Comparison of ENCODE assay signal across 26 cellular contexts in the genomic region with DNA sequence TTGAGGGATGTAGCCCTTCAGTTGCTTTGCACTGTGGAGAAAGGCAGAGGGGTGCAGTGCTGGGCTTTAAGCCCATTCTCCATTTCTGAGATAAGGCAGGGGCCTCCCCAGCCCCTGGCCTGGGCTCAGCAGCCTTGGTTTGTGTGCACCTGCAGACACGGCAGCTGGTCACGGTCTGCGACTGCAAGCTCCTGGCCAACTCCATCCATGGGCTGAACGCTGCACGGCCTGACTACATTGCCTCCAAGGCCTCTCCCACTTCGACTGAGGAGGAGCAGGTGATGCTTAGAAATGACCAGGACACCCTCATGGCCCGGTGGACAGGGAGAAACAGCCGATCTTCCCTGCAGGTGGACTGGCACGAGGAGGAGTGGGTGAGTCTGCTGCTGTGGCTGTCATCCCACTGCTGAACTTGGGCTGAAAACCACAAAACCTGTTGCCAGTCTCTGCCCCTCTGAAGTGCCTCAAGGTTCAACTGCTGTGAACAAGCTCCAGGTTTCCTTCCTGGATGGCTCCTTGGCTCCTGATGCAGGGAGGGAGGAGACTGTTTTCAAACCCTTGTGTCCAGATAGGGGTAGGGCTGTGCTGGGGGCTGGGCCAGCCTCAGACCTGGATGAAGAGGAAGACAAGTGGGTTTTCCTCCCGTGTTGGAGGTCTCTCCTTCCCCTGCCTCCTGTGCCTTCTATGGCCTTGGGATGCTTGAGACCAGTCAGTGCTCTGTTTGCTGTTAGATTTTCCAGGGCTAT. TPM values are rescaled to one million over a fixed set of nuclear protein-coding genes. Genes with fewer than 3 reads are reported as not detected.
A peak's percentile ranks its signal among the peaks of the same experiment; 100 is the strongest.
DNase-seq lines count a peak whose midpoint lies in the region; ATAC-seq, FAIRE-seq and TF ChIP-seq lines count a peak whose summit lies in the region.
"Had no signal": no experiment of that assay in that cellular context is flagged by ENCODE, and none has a peak within 500 bp of the region (broad histone marks: within the 10 kb centered on the region; RNA-seq: fewer than 3 reads in every experiment).

No MANE protein-coding gene starts in this region.

- no peaks in the 10 kb centered on the region for H3K9me3 ChIP-seq in thymus (ENCODE audit: control insufficient read depth)
- H3K9me3 ChIP-seq: upper lobe of right lung had no signal

- peaks cover 75% of the 10 kb centered on the region for H3K4me1 Mint-ChIP-seq in activated naive CD4-positive, alpha-beta T cell treated with anti-CD3 and anti-CD28 coated beads, Interleukin-2, amount 10 ng/mL, durations not matched to agents 7 days and 5 days
- peaks cover 14% of the 10 kb centered on the region for H3K4me1 Mint-ChIP-seq in dendritic cell treated with granulocyte-macrophage colony-stimulating factor and Interleukin-4, amounts not matched to agents 40 ng/mL and 50 ng/mL, for 4 days (ENCODE audit: low read depth)

- 36% methylated on average over 10 of the region's 10 CpGs for WGBS in thymus

- DNase-seq in activated naive CD4-positive, alpha-beta T cell treated with anti-CD3 and anti-CD28 coated beads, Interleukin-2, amount 10 ng/mL, durations not matched to agents 7 days and 5 days: peak; percentile 18
- DNase-seq in activated naive CD4-positive, alpha-beta T cell treated with anti-CD3 and anti-CD28 coated beads, Interleukin-2, amount 50 U/mL, for 72 hours (ENCODE audit: low spot score in 2 of 2): no peak
- DNase-seq in GM12891 (ENCODE audit: insufficient read length, low spot score): no peak
- DNase-seq in NCI-H1417 (lab: John Stamatoyannopoulos, UW): no peak
- DNase-seq: activated CD4-positive, alpha-beta T cell treated with anti-CD3 and anti-CD28 coated beads for 1 hour; activated effector memory CD4-positive, alpha-beta T cell treated with anti-CD3 and anti-CD28 coated beads, Interleukin-2, amount 50 U/mL, for 16 hours; amygdala; dermis blood vessel endothelial cell; DMS 273 treated with DMSO at 0.1 percent for 48 hours; KG1; kidney glomerular epithelial cell; MV-4-11; NCI-H1694 treated with DMSO at 0.1 percent for 48 hours; NCI-H2227 treated with DMSO at 0.1 percent for 48 hours; NCI-H774; Right ventricle myocardium superior; stimulated activated CD4-positive, alpha-beta T cell treated with anti-CD3 and anti-CD28 coated beads, Interleukin-15, amount 100 ng/mL, for 24 hours; upper lobe of right lung had no signal

- H3K27me3 Mint-ChIP-seq in activated naive CD4-positive, alpha-beta T cell treated with anti-CD3 and anti-CD28 coated beads, Interleukin-2, amount 10 ng/mL, durations not matched to agents 7 days and 5 days: no peaks in the 10 kb centered on the region
- H3K27me3 Mint-ChIP-seq in dendritic cell treated with granulocyte-macrophage colony-stimulating factor and Interleukin-4, amounts not matched to agents 40 ng/mL and 50 ng/mL, for 4 days: no peaks in the 10 kb centered on the region

- no peaks in the 10 kb centered on the region for H3K9me3 Mint-ChIP-seq in activated naive CD4-positive, alpha-beta T cell treated with anti-CD3 and anti-CD28 coated beads, Interleukin-2, amount 10 ng/mL, durations not matched to agents 7 days and 5 days
- H3K9me3 Mint-ChIP-seq in activated naive CD4-positive, alpha-beta T cell treated with anti-CD3 and anti-CD28 coated beads, Interleukin-2, amount 50 U/mL, for 72 hours: no peaks in the 10 kb centered on the region
- H3K9me3 Mint-ChIP-seq in dendritic cell treated with granulocyte-macrophage colony-stimulating factor and Interleukin-4, amounts not matched to agents 40 ng/mL and 50 ng/mL, for 4 days: no peaks in the 10 kb centered on the region

- no peak overlapping the region for H3K27ac Mint-ChIP-seq in activated naive CD4-positive, alpha-beta T cell treated with anti-CD3 and anti-CD28 coated beads, Interleukin-2, amount 10 ng/mL, durations not matched to agents 7 days and 5 days
- peak overlapping the region in 1 of 2 donors; percentile 20 for H3K27ac Mint-ChIP-seq in activated naive CD4-positive, alpha-beta T cell treated with anti-CD3 and anti-CD28 coated beads, Interleukin-2, amount 50 U/mL, for 72 hours
- peak overlapping the region; percentile 7 for H3K27ac Mint-ChIP-seq in dendritic cell treated with granulocyte-macrophage colony-stimulating factor and Interleukin-4, amounts not matched to agents 40 ng/mL and 50 ng/mL, for 4 days

- H3K36me3 ChIP-seq in thymus (ENCODE audit: control insufficient read depth, insufficient read depth): peaks cover 49% of the 10 kb centered on the region

- peak overlapping the region; percentile 58 for H3K27ac ChIP-seq in thymus (ENCODE audit: low read depth)
- H3K27ac ChIP-seq: C4-2B, upper lobe of right lung had no signal

- H3K4me1 ChIP-seq in thymus (ENCODE audit: control insufficient read depth, insufficient read depth, low read length): peaks cover 66% of the 10 kb centered on the region

- no peak for TF ChIP-seq POLR2A in GM12891 (IDR thresholded peaks at IDR 0.05; ENCODE audit: low read depth, low read length)

- H3K36me3 Mint-ChIP-seq in activated naive CD4-positive, alpha-beta T cell treated with anti-CD3 and anti-CD28 coated beads, Interleukin-2, amount 10 ng/mL, durations not matched to agents 7 days and 5 days: peaks cover 65% of the 10 kb centered on the region
- peaks cover 6 to 13% of the 10 kb centered on the region in 2 donors for H3K36me3 Mint-ChIP-seq in activated naive CD4-positive, alpha-beta T cell treated with anti-CD3 and anti-CD28 coated beads, Interleukin-2, amount 50 U/mL, for 72 hours
- peaks cover 96% of the 10 kb centered on the region for H3K36me3 Mint-ChIP-seq in dendritic cell treated with granulocyte-macrophage colony-stimulating factor and Interleukin-4, amounts not matched to agents 40 ng/mL and 50 ng/mL, for 4 days (ENCODE audit: low read depth)

- ATAC-seq in activated naive CD4-positive, alpha-beta T cell treated with anti-CD3 and anti-CD28 coated beads, Interleukin-2, amount 50 U/mL, for 72 hours: no peak
- ATAC-seq in GM18498 (IDR thresholded peaks at IDR 0.05; ENCODE audit: unreplicated experiment) (no peak), HG03469 (IDR thresholded peaks at IDR 0.05; ENCODE audit: unreplicated experiment) (no peak)
- ATAC-seq: GM12878, sciatic nerve, upper lobe of right lung had no signal

- H3K27me3 ChIP-seq in thymus (ENCODE audit: control insufficient read depth, insufficient read depth): no peaks in the 10 kb centered on the region
- H3K27me3 ChIP-seq: upper lobe of right lung had no signal

- intact Hi-C loops in dendritic cell treated with granulocyte-macrophage colony-stimulating factor and Interleukin-4, amounts not matched to agents 40 ng/mL and 50 ng/mL, for 4 days (cut with micrococcal nuclease): no loop called here

- CTCF ChIA-PET in activated naive CD4-positive, alpha-beta T cell treated with anti-CD3 and anti-CD28 coated beads, Interleukin-2, amount 10 ng/mL, durations not matched to agents 7 days and 5 days (lab: Charles Lee): no interaction called here

- peak; percentile 90 for FAIRE-seq in GM12891 (lab: Jason Lieb, UNC)
- FAIRE-seq: endothelial cell of umbilical vein, GM12878 had no signal

- no peak overlapping the region for H3K4me3 ChIP-seq in thymus (ENCODE audit: low read length)
- H3K4me3 ChIP-seq: GM12878, upper lobe of right lung had no signal

- no peak overlapping the region for H3K4me3 Mint-ChIP-seq in activated naive CD4-positive, alpha-beta T cell treated with anti-CD3 and anti-CD28 coated beads, Interleukin-2, amount 10 ng/mL, durations not matched to agents 7 days and 5 days
- H3K4me3 Mint-ChIP-seq in dendritic cell treated with granulocyte-macrophage colony-stimulating factor and Interleukin-4, amounts not matched to agents 40 ng/mL and 50 ng/mL, for 4 days: no peak overlapping the region

TF ChIP-seq in GM12891, 5 proteins besides CTCF, POLR2A, EP300 and RAD21:
- no peak for TF ChIP-seq SPI1 (IDR thresholded peaks at IDR 0.05; ENCODE audit: low read depth, low read length)
- no peak for TF ChIP-seq POLR2AphosphoS5 (IDR thresholded peaks at IDR 0.05; ENCODE audit: low read depth, low read length)
- TF ChIP-seq TAF1 (IDR thresholded peaks at IDR 0.05; ENCODE audit: low read depth, low read length): no peak
- TF ChIP-seq POU2F2 (IDR thresholded peaks at IDR 0.05; ENCODE audit: low read depth, low read length): no peak
- TF ChIP-seq PAX5 (IDR thresholded peaks at IDR 0.05; ENCODE audit: insufficient read depth, low read length, severe bottlenecking): no peak

RNA-seq across cellular contexts. Expression of a gene that starts 54.0 kb away (rescaled TPM):
- total RNA-seq in activated naive CD4-positive, alpha-beta T cell treated with anti-CD3 and anti-CD28 coated beads, Interleukin-2, amount 50 U/mL, for 72 hours: 10 to 100 TPM; 25.0 to 30.3 TPM
- polyA plus RNA-seq in GM12891 (2012; ENCODE audit: low read depth, missing spikeins): 36.6 TPM
- 114 TPM for polyA plus RNA-seq in thymus

RNA-seq across cellular contexts. Expression of a gene that starts 54.1 kb away (rescaled TPM):
- 10 to 100 TPM; 21.6 to 23.8 TPM for total RNA-seq in activated naive CD4-positive, alpha-beta T cell treated with anti-CD3 and anti-CD28 coated beads, Interleukin-2, amount 50 U/mL, for 72 hours
- 26.4 TPM for polyA plus RNA-seq in GM12891 (2012; ENCODE audit: low read depth, missing spikeins)
- polyA plus RNA-seq in thymus: 68.5 TPM
